In genomic region chr3:195981778-195982177, GRCh38 we compare ENCODE assay signal across 5 cellular contexts.
DNase-seq lines count a peak whose midpoint lies in the region; ATAC-seq and TF ChIP-seq lines count a peak whose summit lies in the region.
"Not testable (repeated sequence)": the region's sequence is repeated elsewhere in the genome, so short reads cannot be mapped to it uniquely, and the experiment has no call there.

No MANE protein-coding gene starts in this region.

- H3K27ac ChIP-seq in sigmoid colon = not testable (repeated sequence)

- H3K27ac Mint-ChIP-seq in osteocyte (ENCODE audit: unreplicated experiment) = not testable (repeated sequence)

- H3K9me2 ChIP-seq in Loucy (replicated peaks; ENCODE audit: low read depth, low read length) = not testable (repeated sequence)

- not testable (repeated sequence) for H3K4me1 Mint-ChIP-seq in osteocyte (ENCODE audit: unreplicated experiment)

- H3K27me3 Mint-ChIP-seq in osteocyte (ENCODE audit: unreplicated experiment) = not testable (repeated sequence)

- H4K20me1 ChIP-seq in Loucy (ENCODE audit: insufficient read depth, low read length, poor library complexity, severe bottlenecking) = not testable (repeated sequence)

- not testable (repeated sequence) for H3K27me3 ChIP-seq in Loucy (ENCODE audit: insufficient read depth, low read length, poor library complexity, severe bottlenecking); sigmoid colon

- not testable (repeated sequence) for ATAC-seq in left lobe of liver

- H3K36me3 ChIP-seq in Loucy (ENCODE audit: insufficient read depth, low read length) (peaks cover 23% of the 10 kb centered on the region), sigmoid colon (peaks cover 0 to 56% (median 31%) of the 10 kb centered on the region in 4 donors)

- H3K36me3 Mint-ChIP-seq in osteocyte (ENCODE audit: unreplicated experiment) = not testable (repeated sequence)

- intact Hi-C loops in sigmoid colon (cut with DNase I) = not testable (repeated sequence)

- peak overlapping the region; percentile 69 for H3K4me3 ChIP-seq in Loucy (ENCODE audit: low read length, poor library complexity, severe bottlenecking)
- H3K4me3 ChIP-seq in sigmoid colon = not testable (repeated sequence)

- 76 to 90% methylated on average over 7 of the region's 7 CpGs for WGBS in sigmoid colon, 2 donors

- H2AFZ ChIP-seq in Loucy (ENCODE audit: low read length) = not testable (repeated sequence)

- not testable (repeated sequence) for H3K4me1 ChIP-seq in Loucy (ENCODE audit: insufficient read depth, low read length, poor library complexity, severe bottlenecking); sigmoid colon

- not testable (repeated sequence) for H3K9me3 ChIP-seq in Loucy (ENCODE audit: insufficient read depth, low read depth, low read length); sigmoid colon

- H3K79me2 ChIP-seq in Loucy (ENCODE audit: insufficient read depth, low read length) = peaks cover 23% of the 10 kb centered on the region

- H3F3A ChIP-seq in Loucy (ENCODE audit: low read depth) = not testable (repeated sequence)

- peak; percentile 45 for DNase-seq in activated CD8-positive, alpha-beta memory T cell treated with anti-CD3 and anti-CD28 coated beads, Interleukin-2, amount 50 U/mL, for 48 hours
- DNase-seq in left lobe of liver (ENCODE audit: low spot score) (peak; percentile 38), osteocyte (ENCODE audit: extremely low spot score, unreplicated experiment) (peak; percentile 67), sigmoid colon (peak; percentile 33)

- not testable (repeated sequence) for TF ChIP-seq POLR2A in sigmoid colon (IDR thresholded peaks at IDR 0.05)

- not testable (repeated sequence) for H3K4me3 Mint-ChIP-seq in osteocyte (ENCODE audit: unreplicated experiment)

- not testable (repeated sequence) for H3K9me3 Mint-ChIP-seq in osteocyte (ENCODE audit: unreplicated experiment)

- TF ChIP-seq CTCF in Loucy (conservative IDR thresholded peaks at IDR 0.05; ENCODE audit: low read length); osteocyte (IDR thresholded peaks at IDR 0.05); sigmoid colon (IDR thresholded peaks at IDR 0.05): not testable (repeated sequence)

- TF ChIP-seq EP300 in sigmoid colon (IDR thresholded peaks at IDR 0.05) = not testable (repeated sequence)

- H3K4me2 ChIP-seq in Loucy (ENCODE audit: low read depth, low read length, poor library complexity, severe bottlenecking) = peak overlapping the region; percentile 44

- peak overlapping the region; percentile 81 for H3K9ac ChIP-seq in Loucy (ENCODE audit: low read depth, low read length, poor library complexity, severe bottlenecking)
